ENCODE assay signal across 2 cellular contexts in genomic region chr18:32798209-32798960, GRCh38.
A peak's percentile ranks its signal among the peaks of the same experiment; 100 is the strongest.
TF ChIP-seq lines count a peak whose summit lies in the region.

No MANE protein-coding gene starts in this region.

TF ChIP-seq in HEK293, 187 proteins besides CTCF, POLR2A, EP300 and RAD21 (continued from another document):
- TF ChIP-seq SETDB1 (IDR thresholded peaks at IDR 0.05; ENCODE audit: insufficient read length, low read length) (peak; percentile 23), ZXDB (tag by site-specific recombination; IDR thresholded peaks at IDR 0.05) (no peak), ZNF510 (tag by site-specific recombination; IDR thresholded peaks at IDR 0.05; ENCODE audit: insufficient replicate concordance) (no peak)

TF ChIP-seq in K562, 482 proteins besides CTCF, POLR2A, EP300 and RAD21 (continued from another document):
- TF ChIP-seq ZFP1 (CRISPR knock-in tag; IDR thresholded peaks at IDR 0.05): 0 out of 2 replicates have a peak, but pooled peaks have one; percentile 28
